In the genomic region with DNA sequence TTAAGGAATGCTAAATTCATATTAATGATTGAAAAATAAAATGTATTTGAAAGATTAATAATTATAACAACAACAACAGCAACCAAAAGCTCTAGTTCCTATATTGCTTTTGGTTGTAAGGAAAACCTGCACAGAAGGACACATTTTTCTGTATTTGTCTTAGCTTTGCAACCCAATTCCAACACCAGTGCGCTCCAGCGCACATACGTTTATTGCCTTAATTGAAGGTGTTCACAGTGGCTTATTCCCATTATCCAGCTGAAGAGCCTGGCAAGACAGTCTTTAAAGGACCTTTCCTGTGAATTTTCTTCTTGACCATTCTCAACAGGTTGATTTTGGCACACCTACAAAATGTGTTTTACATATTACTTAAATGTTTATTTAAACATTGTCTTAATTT, we compare ENCODE assay signal across 36 cellular contexts.
"Had no signal": no experiment of that assay in that cellular context is flagged by ENCODE, and none has a peak within 500 bp of the region (broad histone marks: within the 10 kb centered on the region; RNA-seq: fewer than 3 reads in every experiment).

No MANE protein-coding gene starts in this region.

- H3K27ac Mint-ChIP-seq: activated CD4-positive, alpha-beta T cell treated with anti-CD3 and anti-CD28 coated beads, Interleukin-2, amount 10 ng/mL, durations not matched to agents 24 days and 14 days; activated CD8-positive, alpha-beta T cell treated with anti-CD3 and anti-CD28 coated beads for 36 hours; activated naive CD8-positive, alpha-beta T cell treated with anti-CD3 and anti-CD28 coated beads for 36 hours; activated T-cell treated with anti-CD3 and anti-CD28 coated beads, Interleukin-2, amount 50 U/mL, for 72 hours; activated T-helper 17 cell treated with anti-CD3 and anti-CD28 coated beads, Interleukin-2, amount 50 U/mL, for 72 hours; T-helper 1 cell treated with Interleukin-12 subunit alpha and Interleukin-12 subunit beta and Interleukin-4 antibody, amounts not matched to agents 30 μg/mL and 1 μg/mL, for 36 hours; T-helper 2 cell treated with Interferon-gamma antibody and Interleukin-4, amounts not matched to agents 5 μg/mL and 100 μg/mL, for 36 hours had no signal

- H3K4me1 ChIP-seq: Peyer's patch, SJSA1 had no signal

- H3K4me1 Mint-ChIP-seq: activated CD4-positive, alpha-beta T cell treated with anti-CD3 and anti-CD28 coated beads, Interleukin-2, amount 10 ng/mL, durations not matched to agents 24 days and 14 days; activated T-helper 17 cell treated with anti-CD3 and anti-CD28 coated beads, Interleukin-2, amount 50 U/mL, for 72 hours had no signal

- H3K9me3 ChIP-seq: MG63, Peyer's patch, SJSA1, SK-N-SH had no signal

- DNase-seq: activated CD4-positive, alpha-beta T cell treated with anti-CD3 and anti-CD28 coated beads, Interleukin-2, amount 10 ng/mL, durations not matched to agents 24 days and 14 days; activated CD4-positive, alpha-beta T cell treated with anti-CD3 and anti-CD28 coated beads, Interleukin-2, amount 50 U/mL, for 4 hours; activated effector memory CD4-positive, alpha-beta T cell treated with anti-CD3 and anti-CD28 coated beads, Interleukin-2, amount 50 U/mL, for 16 hours; activated naive CD4-positive, alpha-beta T cell; activated naive CD4-positive, alpha-beta T cell treated with anti-CD3 and anti-CD28 coated beads, Interleukin-2, amount 50 U/mL, for 16 hours; activated naive CD8-positive, alpha-beta T cell treated with anti-CD3 and anti-CD28 coated beads for 36 hours; activated T-cell treated with anti-CD3 and anti-CD28 coated beads, Interleukin-2, amount 50 U/mL, for 1 hour; activated T-cell treated with anti-CD3 and anti-CD28 coated beads, Interleukin-2, amount 50 U/mL, for 72 hours; amniotic stem cell; aorta; brain microvascular endothelial cell; central memory CD4-positive, alpha-beta T cell; Kasumi-1; KBM-7; MG63; NCI-H1048; NCI-H1436; NCI-H1694; NCI-H1930; NCI-H2081 treated with DMSO at 0.1 percent for 48 hours; NCI-H2171 treated with DMSO at 0.1 percent for 48 hours; NCI-H2227 treated with DMSO at 0.1 percent for 48 hours; NCI-H446; NCI-H510A treated with DMSO at 0.1 percent for 48 hours; NCI-H526 treated with DMSO at 0.1 percent for 48 hours; NCI-H82; NK-92 treated with Interleukin-12 subunit alpha and Interleukin-12 subunit beta, amount 100 ng/mL, for 24 hours; PC-3; Peyer's patch; RPMI8226; SK-N-SH had no signal

- H3K9me2 ChIP-seq: SK-N-SH had no signal

- H3K9me3 Mint-ChIP-seq: T-helper 1 cell treated with Interleukin-12 subunit alpha and Interleukin-12 subunit beta and Interleukin-4 antibody, amounts not matched to agents 30 μg/mL and 1 μg/mL, for 36 hours; T-helper 2 cell treated with Interferon-gamma antibody and Interleukin-4, amounts not matched to agents 5 μg/mL and 100 μg/mL, for 36 hours had no signal

- H3K27me3 Mint-ChIP-seq: activated CD4-positive, alpha-beta T cell treated with anti-CD3 and anti-CD28 coated beads, Interleukin-2, amount 10 ng/mL, durations not matched to agents 24 days and 14 days; activated CD8-positive, alpha-beta T cell treated with anti-CD3 and anti-CD28 coated beads for 36 hours; activated naive CD8-positive, alpha-beta T cell treated with anti-CD3 and anti-CD28 coated beads for 36 hours; activated T-helper 17 cell treated with anti-CD3 and anti-CD28 coated beads, Interleukin-2, amount 50 U/mL, for 72 hours had no signal

- H3K9ac ChIP-seq: SK-N-SH had no signal

- H3K36me3 ChIP-seq: brain microvascular endothelial cell, MG63, Peyer's patch, SJSA1 had no signal

- H3K4me2 ChIP-seq: SK-N-SH had no signal

- H3K4me3 Mint-ChIP-seq: activated CD4-positive, alpha-beta T cell treated with anti-CD3 and anti-CD28 coated beads, Interleukin-2, amount 10 ng/mL, durations not matched to agents 24 days and 14 days; activated CD8-positive, alpha-beta T cell treated with anti-CD3 and anti-CD28 coated beads for 36 hours; activated naive CD8-positive, alpha-beta T cell treated with anti-CD3 and anti-CD28 coated beads for 36 hours; activated T-cell treated with anti-CD3 and anti-CD28 coated beads, Interleukin-2, amount 50 U/mL, for 72 hours; activated T-helper 17 cell treated with anti-CD3 and anti-CD28 coated beads, Interleukin-2, amount 50 U/mL, for 72 hours; T-helper 1 cell treated with Interleukin-12 subunit alpha and Interleukin-12 subunit beta and Interleukin-4 antibody, amounts not matched to agents 30 μg/mL and 1 μg/mL, for 36 hours; T-helper 2 cell treated with Interferon-gamma antibody and Interleukin-4, amounts not matched to agents 5 μg/mL and 100 μg/mL, for 36 hours had no signal

- H3K27me3 ChIP-seq: brain microvascular endothelial cell, MG63, Peyer's patch had no signal

- H3K27ac ChIP-seq: brain microvascular endothelial cell, Peyer's patch, SJSA1 had no signal

- H3K4me3 ChIP-seq: MG63, Peyer's patch, SJSA1 had no signal
